13 cellular contexts compared by ENCODE assay signal in genomic region chr1:116318897-116319296, GRCh38.
"Had no signal": no experiment of that assay in that cellular context is flagged by ENCODE, and none has a peak within 500 bp of the region (broad histone marks: within the 10 kb centered on the region; RNA-seq: fewer than 3 reads in every experiment).

No MANE protein-coding gene starts in this region.

- H3K27ac Mint-ChIP-seq: activated T-helper 2 cell treated with anti-CD3 and anti-CD28 coated beads, Interferon-gamma antibody, Interleukin-2, Interleukin-4, amounts not matched to agents 10 μg/mL and 5 μg/mL and 100 μg/mL, durations not matched to agents 14 hours and 24 hours and 36 hours had no signal

- ATAC-seq: left lung had no signal

- H3K27me3 ChIP-seq: brain microvascular endothelial cell, left lung, neutrophil, tibial nerve had no signal

- H3K4me1 ChIP-seq: left lung, psoas muscle, tibial nerve had no signal

- H3K36me3 ChIP-seq: brain microvascular endothelial cell, left lung, neutrophil, tibial nerve had no signal

- DNase-seq: activated CD4-positive, alpha-beta T cell treated with anti-CD3 and anti-CD28 coated beads, Interleukin-2, amount 50 U/mL, for 1 hour; activated naive CD4-positive, alpha-beta T cell treated with anti-CD3 and anti-CD28 coated beads, Interleukin-2, amount 50 U/mL, for 16 hours; amniotic stem cell; brain microvascular endothelial cell; dermis blood vessel endothelial cell; erythroblast; left lung; mesenchymal stem cell; stimulated activated CD4-positive, alpha-beta T cell treated with anti-CD3 and anti-CD28 coated beads, Interleukin-4, amount 100 ng/mL, for 4 hours had no signal

- H3K27ac ChIP-seq: brain microvascular endothelial cell, left lung, neutrophil, psoas muscle, tibial nerve had no signal

- H3K9me3 ChIP-seq: left lung, neutrophil, psoas muscle, tibial nerve had no signal

- H3K9me3 Mint-ChIP-seq: activated T-helper 2 cell treated with anti-CD3 and anti-CD28 coated beads, Interferon-gamma antibody, Interleukin-2, Interleukin-4, amounts not matched to agents 10 μg/mL and 5 μg/mL and 100 μg/mL, durations not matched to agents 14 hours and 24 hours and 36 hours had no signal

- H3K4me3 ChIP-seq: left lung, psoas muscle, tibial nerve had no signal
